Comparison of ENCODE assay signal across 18 cellular contexts in genomic region chr2:145757503-145758290, GRCh38.
A peak's percentile ranks its signal among the peaks of the same experiment; 100 is the strongest.
DNase-seq lines count a peak whose midpoint lies in the region; TF ChIP-seq lines count a peak whose summit lies in the region.
"Had no signal": no experiment of that assay in that cellular context is flagged by ENCODE, and none has a peak within 500 bp of the region (broad histone marks: within the 10 kb centered on the region; RNA-seq: fewer than 3 reads in every experiment).

No MANE protein-coding gene starts in this region.

- H3K36me3 ChIP-seq in transverse colon = no peaks in the 10 kb centered on the region

- TF ChIP-seq POLR2A in transverse colon (IDR thresholded peaks at IDR 0.05) = no peak

- TF ChIP-seq EP300 in transverse colon (IDR thresholded peaks at IDR 0.05; ENCODE audit: low read depth) = no peak

- in situ Hi-C loops in transverse colon (cut with MboI; ENCODE audit: low pct_ligation_motif_present in 1 of 4, low pct_unique_long_range_greater_than_20kb in 1 of 4, low sequenced_read_pairs in 3 of 4) = loop anchor here in 1 of 4 donors (25.0 kb wide), 1 partner anchor 1245 kb away; the partner anchor contains the start of gene ZEB2

- intact Hi-C loops in transverse colon (cut with DNase I; ENCODE audit: low total_unique reads) = no loop called here

- WGBS in transverse colon (ENCODE audit: low coverage in 1 of 2), 2 donors = 61 to 63% methylated on average over 2 to 3 of the region's 3 CpGs

- no peaks in the 10 kb centered on the region for H3K9me3 ChIP-seq in transverse colon

- no peaks in the 10 kb centered on the region for H3K27me3 ChIP-seq in transverse colon

- DNase-seq in EH (ENCODE audit: low read depth) (peak; percentile 8), RPMI7951 (ENCODE audit: low read depth) (peak; percentile 14), fibroblast of pulmonary artery (ENCODE audit: low read depth) (peak; percentile 18), renal cortical epithelial cell (ENCODE audit: low read depth) (peak; percentile 75), transverse colon (no peak), NCI-H82 treated with DMSO at 0.1 percent for 48 hours (lab: John Stamatoyannopoulos, UW; ENCODE audit: unreplicated experiment) (no peak), HT-29 (ENCODE audit: low spot score) (no peak)
- DNase-seq: ACHN; Calu3; CD4-positive, CD25-positive, alpha-beta regulatory T cell; DMS79; GDM1; Kasumi-1; NCI-H1417; NCI-H2029; NCI-H2171 treated with DMSO at 0.1 percent for 48 hours; NCI-H82; RPMI8226 had no signal

- TF ChIP-seq CTCF in fibroblast of pulmonary artery (IDR thresholded peaks at IDR 0.05; ENCODE audit: low read length, missing control alignments) (no peak), transverse colon (IDR thresholded peaks at IDR 0.05) (no peak)

- H3K27ac ChIP-seq in transverse colon = peak overlapping the region in 1 of 4 donors; percentile 38

- H3K4me3 ChIP-seq in fibroblast of pulmonary artery (replicated peaks; ENCODE audit: low read depth, low read length) (no peak overlapping the region), transverse colon (no peak overlapping the region)

- H3K4me1 ChIP-seq in transverse colon = peaks cover 0 to 2% (median 0%) of the 10 kb centered on the region in 4 donors

Comparison
In these comparisons a context has a peak if more than half of its experiments do, and no peak if none do; other contexts are left out.
1. DNase-seq: peak in EH (single experiment), RPMI7951 (single experiment), fibroblast of pulmonary artery (single experiment) and renal cortical epithelial cell (single experiment); none in transverse colon (single experiment), NCI-H82 treated with DMSO at 0.1 percent for 48 hours (single experiment) and HT-29 (single experiment).